Comparison of ENCODE assay signal across 18 cellular contexts in genomic region chr1:64790965-64791487, GRCh38.
"Had no signal": no experiment of that assay in that cellular context is flagged by ENCODE, and none has a peak within 500 bp of the region (broad histone marks: within the 10 kb centered on the region; RNA-seq: fewer than 3 reads in every experiment).

No MANE protein-coding gene starts in this region.

- FAIRE-seq: colon, pancreas had no signal

- H3K4me1 ChIP-seq: esophagus squamous epithelium, pancreas had no signal

- H2AFZ ChIP-seq: hepatocyte had no signal

- H3K9me3 ChIP-seq: pancreas had no signal

- DNase-seq: effector memory CD8-positive, alpha-beta T cell; esophagus squamous epithelium; foreskin melanocyte; head of caudate nucleus; kidney glomerular epithelial cell; midbrain; naive B cell; occipital lobe; pancreas; right cardiac atrium; stimulated activated CD4-positive, alpha-beta T cell treated with anti-CD3 and anti-CD28 coated beads, Interleukin-2, amount 100 ng/mL, for 48 hours; stimulated activated naive CD4-positive, alpha-beta T cell treated with Interleukin-2 at 50 U/mL for 16 hours; trophoblast cell had no signal

- H3K4me3 ChIP-seq: esophagus squamous epithelium, hepatocyte, pancreas, smooth muscle cell had no signal

- H3K27ac ChIP-seq: epithelial cell of prostate, esophagus squamous epithelium, hepatocyte, pancreas had no signal

- H3K4me2 ChIP-seq: hepatocyte, smooth muscle cell had no signal

- H3K36me3 ChIP-seq: pancreas had no signal

- ATAC-seq: effector memory CD8-positive, alpha-beta T cell; left lobe of liver; pancreas; right cardiac atrium had no signal

- H3K27me3 ChIP-seq: esophagus squamous epithelium, hepatocyte, pancreas had no signal
